In the genomic region with DNA sequence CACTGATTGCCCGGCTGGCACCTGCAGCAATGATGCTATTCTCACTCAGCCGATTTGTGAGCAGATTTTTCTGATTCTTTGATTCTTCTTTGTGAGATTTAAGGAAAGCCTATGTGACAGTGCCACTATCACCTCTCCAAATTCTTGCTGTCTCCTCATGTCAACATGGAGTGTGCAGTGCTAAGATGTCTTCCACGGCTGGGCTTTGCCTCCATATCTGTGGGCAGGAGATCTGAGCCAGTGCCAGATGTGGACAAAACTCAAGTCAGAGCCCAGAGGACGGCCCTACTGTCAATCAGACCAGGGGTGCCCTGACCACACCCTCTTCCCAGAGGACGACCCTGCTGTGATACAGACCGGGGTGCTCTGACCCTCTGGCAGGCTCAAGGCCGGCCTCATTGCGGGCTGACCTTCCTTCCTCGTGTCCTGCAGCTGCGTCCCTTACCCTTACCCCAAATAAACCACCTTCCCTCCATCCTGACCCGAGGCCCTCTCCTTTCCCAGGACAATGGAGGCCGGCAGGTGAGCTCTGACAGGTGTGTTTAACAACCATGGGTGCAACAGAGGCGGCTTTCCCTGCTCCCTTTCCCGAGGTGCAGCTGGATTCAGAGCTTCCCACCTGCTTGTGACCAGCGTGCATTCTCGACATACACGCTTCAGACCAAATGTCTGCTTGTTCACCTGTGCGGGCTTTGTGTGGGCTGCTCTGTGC, we compare ENCODE assay signal across 17 cellular contexts.
"Had no signal": no experiment of that assay in that cellular context is flagged by ENCODE, and none has a peak within 500 bp of the region (broad histone marks: within the 10 kb centered on the region; RNA-seq: fewer than 3 reads in every experiment).

No MANE protein-coding gene starts in this region.

- ATAC-seq: activated T-cell treated with anti-CD3 and anti-CD28 coated beads, Interleukin-2, amount 50 U/mL, for 72 hours; gastroesophageal sphincter; natural killer cell; pancreas; psoas muscle; right cardiac atrium; stimulated activated naive CD8-positive, alpha-beta T cell treated with anti-CD3 and anti-CD28 coated beads, Interleukin-15, Interleukin-2, amounts not matched to agents 100 U/mL and 50 U/mL, for 24 hours had no signal

- H3K27me3 ChIP-seq: colonic mucosa, pancreas, upper lobe of left lung had no signal

- DNase-seq: activated CD4-positive, alpha-beta memory T cell treated with anti-CD3 and anti-CD28 coated beads for 36 hours; activated CD4-positive, alpha-beta T cell treated with anti-CD3 and anti-CD28 coated beads for 48 hours; activated effector memory CD4-positive, alpha-beta T cell treated with Interleukin-2 at 50 U/mL for 16 hours; activated naive CD4-positive, alpha-beta T cell treated with anti-CD3 and anti-CD28 coated beads, Interleukin-2, amount 10 ng/mL, durations not matched to agents 7 days and 5 days; activated T-cell treated with anti-CD3 and anti-CD28 coated beads, Interleukin-2, amount 50 U/mL, for 72 hours; amygdala; colonic mucosa; hypothalamus; midbrain; natural killer cell; pancreas; right cardiac atrium; stimulated activated CD4-positive, alpha-beta T cell treated with anti-CD3 and anti-CD28 coated beads, Interleukin-4, amount 100 ng/mL, for 24 hours; stimulated activated naive CD8-positive, alpha-beta T cell treated with anti-CD3 and anti-CD28 coated beads, Interleukin-15, Interleukin-2, amounts not matched to agents 100 U/mL and 50 U/mL, for 24 hours had no signal

- H3K4me1 ChIP-seq: colonic mucosa, pancreas, psoas muscle, upper lobe of left lung had no signal

- H3K9me3 ChIP-seq: colonic mucosa, gastroesophageal sphincter, pancreas, psoas muscle, upper lobe of left lung had no signal

- H3K4me3 ChIP-seq: colonic mucosa, gastroesophageal sphincter, pancreas, psoas muscle, upper lobe of left lung had no signal

- H3K36me3 ChIP-seq: colonic mucosa, gastroesophageal sphincter, pancreas, upper lobe of left lung had no signal

- H3K27ac ChIP-seq: colonic mucosa, gastroesophageal sphincter, pancreas, psoas muscle, upper lobe of left lung had no signal
